16 cellular contexts compared by ENCODE assay signal in genomic region chr2:141029424-141030078, GRCh38.
"Had no signal": no experiment of that assay in that cellular context is flagged by ENCODE, and none has a peak within 500 bp of the region (broad histone marks: within the 10 kb centered on the region; RNA-seq: fewer than 3 reads in every experiment).

No MANE protein-coding gene starts in this region.

- FAIRE-seq: bronchial epithelial cell had no signal

- H3K36me3 ChIP-seq: ascending aorta, gastroesophageal sphincter, left ventricle myocardium inferior, SJCRH30, transverse colon had no signal

- H3K4me3 ChIP-seq: ascending aorta, gastroesophageal sphincter, left ventricle myocardium inferior, SJCRH30, transverse colon had no signal

- DNase-seq: activated CD4-positive, alpha-beta T cell treated with anti-CD3 and anti-CD28 coated beads, Interleukin-2, amount 50 U/mL, for 1 hour; activated CD8-positive, alpha-beta memory T cell treated with anti-CD3 and anti-CD28 coated beads for 24 hours; activated naive CD4-positive, alpha-beta T cell treated with Interleukin-2 at 50 U/mL for 16 hours; dermis blood vessel endothelial cell; erythroblast; left ventricle myocardium inferior; nephron progenitor cell; stimulated activated CD4-positive, alpha-beta T cell treated with anti-CD3 and anti-CD28 coated beads, Interleukin-15, amount 100 ng/mL, for 24 hours; stimulated activated CD4-positive, alpha-beta T cell treated with anti-CD3 and anti-CD28 coated beads, Interleukin-4, amount 100 ng/mL, for 24 hours; stimulated activated naive CD4-positive, alpha-beta T cell treated with Interleukin-2 at 50 U/mL for 16 hours; transverse colon had no signal

- H3K4me1 ChIP-seq: ascending aorta, gastroesophageal sphincter, left ventricle myocardium inferior, SJCRH30, transverse colon had no signal

- H3K27me3 ChIP-seq: ascending aorta, gastroesophageal sphincter, SJCRH30, transverse colon had no signal

- H3K9me3 ChIP-seq: ascending aorta, gastroesophageal sphincter, SJCRH30, transverse colon had no signal

- ATAC-seq: activated CD4-positive, CD25-positive, alpha-beta regulatory T cell treated with anti-CD3 and anti-CD28 coated beads, Interleukin-2, amount 50 U/mL, for 24 hours; gastroesophageal sphincter had no signal

- H3K27ac ChIP-seq: ascending aorta, gastroesophageal sphincter, left ventricle myocardium inferior, SJCRH30, transverse colon had no signal
